17 cellular contexts compared by ENCODE assay signal in the genomic region with DNA sequence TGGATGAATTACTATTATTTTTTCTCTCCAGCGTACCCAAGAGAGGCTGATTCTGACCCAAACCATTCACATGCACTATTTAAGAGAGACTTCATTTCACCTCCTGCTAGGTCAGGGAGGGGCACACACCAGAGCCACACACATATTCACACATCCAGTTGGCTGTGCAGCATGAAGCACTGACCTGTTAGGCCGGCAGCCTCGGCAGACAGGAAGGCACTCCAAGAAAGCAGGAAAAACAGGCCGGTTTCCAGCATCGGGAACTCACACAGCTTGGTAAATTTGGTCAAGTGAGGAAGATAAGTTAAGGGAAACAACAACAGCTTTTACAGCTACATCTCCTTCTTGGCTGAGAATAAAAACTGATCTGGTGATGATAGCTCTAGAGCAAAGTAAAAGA.
DNase-seq lines count a peak whose midpoint lies in the region; ATAC-seq, FAIRE-seq and TF ChIP-seq lines count a peak whose summit lies in the region.
"Had no signal": no experiment of that assay in that cellular context is flagged by ENCODE, and none has a peak within 500 bp of the region (broad histone marks: within the 10 kb centered on the region; RNA-seq: fewer than 3 reads in every experiment).

No MANE protein-coding gene starts in this region.

- H3K4me2 ChIP-seq in BLaER1 treated with 17β-estradiol and CSF1 and Interleukin-3, amounts not matched to agents 10 nM and 100 nM = peak overlapping the region in 7 of 11 experiments; percentile 21 to 65 (median 52); a peak in 8 of 22 replicates
- no peak overlapping the region for H3K4me2 ChIP-seq in K562 (ENCODE audit: insufficient read depth, low read length)

- DNase-seq in K562 (ENCODE audit: extremely low read depth in 1 of 4, low spot score in 3 of 4) (no peak), lung microvascular endothelial cell (ENCODE audit: low read depth in 2 of 2) (peak; percentile 35 to 40), substantia nigra (lab: John Stamatoyannopoulos, UW) (no peak), omental fat pad (ENCODE audit: low spot score) (no peak)
- DNase-seq: Caco-2; CD4-positive, alpha-beta T cell; GM23248; H7; HFFc6 had no signal

- no peak for TF ChIP-seq POLR2A in K562 (conservative IDR thresholded peaks at IDR 0.05)

- no peak overlapping the region for H3K9ac ChIP-seq in BLaER1 treated with 17β-estradiol and CSF1 and Interleukin-3, amounts not matched to agents 10 nM and 100 nM
- no peak overlapping the region for H3K9ac ChIP-seq in K562 (ENCODE audit: insufficient read depth in 1 of 2, low read depth in 2 of 2, low read length in 2 of 2)
- H3K9ac ChIP-seq: GM23248 had no signal

- H3K27me3 ChIP-seq in BLaER1 treated with 17β-estradiol and CSF1 and Interleukin-3, amounts not matched to agents 10 nM and 100 nM = no peaks in the 10 kb centered on the region
- H3K27me3 ChIP-seq in K562 (ENCODE audit: control insufficient read depth in 2 of 2, insufficient read depth in 2 of 2, low read length in 2 of 2) = peaks cover 4 to 22% of the 10 kb centered on the region in 2 experiments; a peak in 2 of 5 replicates

- 9% methylated on average over 5 of the region's 5 CpGs for WGBS in K562 (ENCODE audit: insufficient coverage, low coverage, missing lambda C conversion rate)

- peaks cover 14 to 43% (median 22%) of the 10 kb centered on the region in 10 experiments for H3K4me1 ChIP-seq in BLaER1 treated with 17β-estradiol and CSF1 and Interleukin-3, amounts not matched to agents 10 nM and 100 nM
- H3K4me1 ChIP-seq in K562 (replicated peaks in 1 of 2; ENCODE audit: control insufficient read depth in 2 of 2, insufficient read depth in 2 of 2, low read length in 2 of 2) = no peaks in the 10 kb centered on the region
- H3K4me1 ChIP-seq: Caco-2 had no signal

- TF ChIP-seq EP300 in K562 (IDR thresholded peaks at IDR 0.05; ENCODE audit: low read length) = no peak

- H3K36me3 ChIP-seq in BLaER1 treated with 17β-estradiol and CSF1 and Interleukin-3, amounts not matched to agents 10 nM and 100 nM = peaks cover 0 to 68% (median 0%) of the 10 kb centered on the region in 11 experiments; a peak in 6 of 22 replicates
- no peaks in the 10 kb centered on the region for H3K36me3 ChIP-seq in K562 (ENCODE audit: control insufficient read depth, insufficient read depth, low read length)

- H3K9me1 ChIP-seq in K562 (ENCODE audit: control insufficient read depth, insufficient read depth, low read length) = no peaks in the 10 kb centered on the region

- POLR2A ChIA-PET in K562 (lab: Yijun Ruan, JAX) = no interaction called here

- H3K27ac ChIP-seq in BLaER1 treated with 17β-estradiol and CSF1 and Interleukin-3, amounts not matched to agents 10 nM and 100 nM = no peak overlapping the region
- no peak overlapping the region for H3K27ac ChIP-seq in K562 (ENCODE audit: extremely low read depth, low read depth, low read length)
- H3K27ac ChIP-seq in substantia nigra (ENCODE audit: low read depth, low read length, poor library complexity, severe bottlenecking) = no peak overlapping the region
- H3K27ac ChIP-seq: GM23248 had no signal

- ATAC-seq in K562 (no peak; the same call in 1 of the 3 replicates), HG03460 (IDR thresholded peaks at IDR 0.05; ENCODE audit: unreplicated experiment) (no peak), omental fat pad (ENCODE audit: low FRiP score) (no peak)
- ATAC-seq: HCT116 had no signal

- CTCF ChIA-PET in K562 (lab: Yijun Ruan, JAX; ENCODE audit: low intra/inter-chr PET ratio) = no interaction called here

- H3K4me3 ChIP-seq in BLaER1 treated with 17β-estradiol and CSF1 and Interleukin-3, amounts not matched to agents 10 nM and 100 nM = no peak overlapping the region
- no peak overlapping the region for H3K4me3 ChIP-seq in K562
- H3K4me3 ChIP-seq: GM23248 had no signal

- TF ChIP-seq CTCF in K562 (IDR thresholded peaks at IDR 0.05 in 2 of 3, conservative IDR thresholded peaks at IDR 0.05 in 1 of 3; ENCODE audit: insufficient read depth in 2 of 3, low read depth in 1 of 3, low read length in 3 of 3) (no peak), omental fat pad (IDR thresholded peaks at IDR 0.05) (no peak)

- no peak for TF ChIP-seq RAD21 in K562 (CRISPR knock-in tag; conservative IDR thresholded peaks at IDR 0.05 in 1 of 2, IDR thresholded peaks at IDR 0.05 in 1 of 2)

- H2AFZ ChIP-seq in K562 (ENCODE audit: low read depth, low read length) = 0 out of 2 replicates have a peak overlapping the region, but pooled peaks have one; percentile 27
- H2AFZ ChIP-seq: GM23248 had no signal

- H3K79me2 ChIP-seq in K562 (ENCODE audit: control insufficient read depth, insufficient read depth, low read length) = no peaks in the 10 kb centered on the region

- intact Hi-C loops in K562 (cut with micrococcal nuclease) = no loop called here

- no peaks in the 10 kb centered on the region for H4K20me1 ChIP-seq in BLaER1 treated with 17β-estradiol and CSF1 and Interleukin-3, amounts not matched to agents 10 nM and 100 nM
- no peaks in the 10 kb centered on the region for H4K20me1 ChIP-seq in K562 (replicated peaks; ENCODE audit: control insufficient read depth, insufficient read depth, low read length)

- no peak for FAIRE-seq in K562 (lab: Jason Lieb, UNC)
- FAIRE-seq: D721Med, G401.6, GM12891, GM19239, HTR-8/SVneo had no signal

- in situ Hi-C loops in K562 (cut with MboI) = no loop called here

- peaks cover 0 to 1% (median 0%) of the 10 kb centered on the region in 11 experiments; a peak in 1 of 22 replicates for H3K9me3 ChIP-seq in BLaER1 treated with 17β-estradiol and CSF1 and Interleukin-3, amounts not matched to agents 10 nM and 100 nM (replicated peaks in 1 of 11)
- no peaks in the 10 kb centered on the region for H3K9me3 ChIP-seq in K562 (replicated peaks; ENCODE audit: control insufficient read depth, insufficient read depth, low read depth, low read length)
- H3K9me3 ChIP-seq: Caco-2 had no signal

- no TSS peak for BruUV-seq in K562 (replicated peaks; lab: Mats Ljungman, UMichigan)

TF ChIP-seq in K562, 482 proteins besides CTCF, POLR2A, EP300 and RAD21:
- TF ChIP-seq FOS (IDR thresholded peaks at IDR 0.05; ENCODE audit: extremely low read depth, insufficient read length) (no peak), HNRNPLL (IDR thresholded peaks at IDR 0.05; ENCODE audit: low read depth, low read length, poor library complexity, severe bottlenecking) (no peak), RBM17 (IDR thresholded peaks at IDR 0.05; ENCODE audit: borderline replicate concordance, low read depth, low read length) (no peak), RBBP5 (IDR thresholded peaks at IDR 0.05; ENCODE audit: borderline replicate concordance, insufficient read depth, low read length, poor library complexity, severe bottlenecking) (no peak), ELF4 (CRISPR knock-in tag; IDR thresholded peaks at IDR 0.05) (no peak), HDGF (IDR thresholded peaks at IDR 0.05) (no peak), HDAC3 (IDR thresholded peaks at IDR 0.05; ENCODE audit: borderline replicate concordance, partially characterized antibody) (no peak), THRAP3 (IDR thresholded peaks at IDR 0.05; ENCODE audit: borderline replicate concordance) (no peak), ASH1L (IDR thresholded peaks at IDR 0.05; ENCODE audit: borderline replicate concordance, low read depth, partially characterized antibody) (no peak), CBFB (CRISPR knock-in tag; IDR thresholded peaks at IDR 0.05) (no peak), ZKSCAN1 (IDR thresholded peaks at IDR 0.05; ENCODE audit: low read depth, low read length) (no peak), ZNF785 (CRISPR knock-in tag; IDR thresholded peaks at IDR 0.05) (no peak), SIN3B (IDR thresholded peaks at IDR 0.05; ENCODE audit: low read depth) (no peak), CTBP1 (IDR thresholded peaks at IDR 0.05; ENCODE audit: borderline replicate concordance) (no peak), XRCC5 (IDR thresholded peaks at IDR 0.05; ENCODE audit: low read depth, low read length) (no peak), MAFF (IDR thresholded peaks at IDR 0.05; ENCODE audit: low read length) (no peak), ZNF140 (CRISPR knock-in tag; IDR thresholded peaks at IDR 0.05) (no peak)
- TF ChIP-seq, protein P1, sequence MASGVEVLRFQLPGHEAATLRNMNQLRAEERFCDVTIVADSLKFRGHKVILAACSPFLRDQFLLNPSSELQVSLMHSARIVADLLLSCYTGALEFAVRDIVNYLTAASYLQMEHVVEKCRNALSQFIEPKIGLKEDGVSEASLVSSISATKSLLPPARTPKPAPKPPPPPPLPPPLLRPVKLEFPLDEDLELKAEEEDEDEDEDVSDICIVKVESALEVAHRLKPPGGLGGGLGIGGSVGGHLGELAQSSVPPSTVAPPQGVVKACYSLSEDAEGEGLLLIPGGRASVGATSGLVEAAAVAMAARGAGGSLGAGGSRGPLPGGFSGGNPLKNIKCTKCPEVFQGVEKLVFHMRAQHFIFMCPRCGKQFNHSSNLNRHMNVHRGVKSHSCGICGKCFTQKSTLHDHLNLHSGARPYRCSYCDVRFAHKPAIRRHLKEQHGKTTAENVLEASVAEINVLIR (CRISPR knock-in tag; IDR thresholded peaks at IDR 0.05) = no peak
- TF ChIP-seq, protein P2, sequence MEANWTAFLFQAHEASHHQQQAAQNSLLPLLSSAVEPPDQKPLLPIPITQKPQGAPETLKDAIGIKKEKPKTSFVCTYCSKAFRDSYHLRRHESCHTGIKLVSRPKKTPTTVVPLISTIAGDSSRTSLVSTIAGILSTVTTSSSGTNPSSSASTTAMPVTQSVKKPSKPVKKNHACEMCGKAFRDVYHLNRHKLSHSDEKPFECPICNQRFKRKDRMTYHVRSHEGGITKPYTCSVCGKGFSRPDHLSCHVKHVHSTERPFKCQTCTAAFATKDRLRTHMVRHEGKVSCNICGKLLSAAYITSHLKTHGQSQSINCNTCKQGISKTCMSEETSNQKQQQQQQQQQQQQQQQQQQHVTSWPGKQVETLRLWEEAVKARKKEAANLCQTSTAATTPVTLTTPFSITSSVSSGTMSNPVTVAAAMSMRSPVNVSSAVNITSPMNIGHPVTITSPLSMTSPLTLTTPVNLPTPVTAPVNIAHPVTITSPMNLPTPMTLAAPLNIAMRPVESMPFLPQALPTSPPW (CRISPR knock-in tag; IDR thresholded peaks at IDR 0.05) = no peak

Comparison
In these comparisons a context has a peak if more than half of its experiments do, and no peak if none do; other contexts are left out.
1. DNase-seq: peak in lung microvascular endothelial cell (2 of 2); none in K562 (0 of 4), substantia nigra (0 of 49) and omental fat pad (single experiment).